In genomic region chr7:5457245-5457735, GRCh38 we compare ENCODE assay signal across 2 cellular contexts.
TF ChIP-seq lines count a peak whose summit lies in the region.

No MANE protein-coding gene starts in this region.

TF ChIP-seq in Ishikawa, 13 proteins besides CTCF, POLR2A, EP300 and RAD21:
- TF ChIP-seq USF1 (IDR thresholded peaks at IDR 0.05) (no peak), TCF12 (IDR thresholded peaks at IDR 0.05; ENCODE audit: low read depth) (no peak), FOXM1 (IDR thresholded peaks at IDR 0.05; ENCODE audit: borderline replicate concordance, low read depth) (no peak), TEAD4 (IDR thresholded peaks at IDR 0.05) (no peak), NFIC (IDR thresholded peaks at IDR 0.05) (no peak), CEBPB (IDR thresholded peaks at IDR 0.05) (no peak), REST (IDR thresholded peaks at IDR 0.05; ENCODE audit: low read depth) (no peak)

TF ChIP-seq in K562, 482 proteins besides CTCF, POLR2A, EP300 and RAD21 (continues in another document):
- TF ChIP-seq ZSCAN29 (IDR thresholded peaks at IDR 0.05), result no peak
- TF ChIP-seq PTBP1 (IDR thresholded peaks at IDR 0.05; ENCODE audit: low read depth, low read length), result 0 out of 2 replicates have a peak, but pooled peaks have one; percentile 72
- TF ChIP-seq CREM (IDR thresholded peaks at IDR 0.05; ENCODE audit: low read depth), result no peak
- no peak for TF ChIP-seq GATAD2B (IDR thresholded peaks at IDR 0.05; ENCODE audit: borderline replicate concordance)
- no peak for TF ChIP-seq CLOCK (CRISPR knock-in tag; IDR thresholded peaks at IDR 0.05; ENCODE audit: borderline replicate concordance)
- no peak for TF ChIP-seq ZNF140 (CRISPR knock-in tag; IDR thresholded peaks at IDR 0.05)
- no peak for TF ChIP-seq HMBOX1 (IDR thresholded peaks at IDR 0.05)
- no peak for TF ChIP-seq TSHZ1 (CRISPR knock-in tag; IDR thresholded peaks at IDR 0.05)
- TF ChIP-seq RBM39 (optimal IDR thresholded peaks at IDR 0.05; ENCODE audit: low read depth, low read length), result no peak
- no peak for TF ChIP-seq MXI1 (IDR thresholded peaks at IDR 0.05; ENCODE audit: low read depth, low read length)
- TF ChIP-seq MYC (IDR thresholded peaks at IDR 0.05; ENCODE audit: low read depth, low read length), result no peak
- peak; percentile 33; the same call in 1 of the 2 replicates for TF ChIP-seq MYC (CRISPR knock-in tag; IDR thresholded peaks at IDR 0.05; ENCODE audit: borderline replicate concordance, low read depth)
- no peak for TF ChIP-seq CCAR2 (IDR thresholded peaks at IDR 0.05; ENCODE audit: low read depth, low read length)
- TF ChIP-seq ZZZ3 (IDR thresholded peaks at IDR 0.05), result no peak
- TF ChIP-seq CREB3L1 (IDR thresholded peaks at IDR 0.05; ENCODE audit: borderline replicate concordance, low read depth), result no peak
- TF ChIP-seq POLR2AphosphoS5 (IDR thresholded peaks at IDR 0.05; ENCODE audit: control insufficient read depth, insufficient read depth, low read depth, low read length), result no peak
- TF ChIP-seq ZNF224 (CRISPR knock-in tag; IDR thresholded peaks at IDR 0.05), result no peak
- peak in 1 of 2 experiments; percentile 30; a peak in 2 of 3 replicates for TF ChIP-seq CBX3 (IDR thresholded peaks at IDR 0.05; ENCODE audit: borderline replicate concordance in 1 of 2, low read length in 2 of 2)
- TF ChIP-seq PTTG1 (tag; IDR thresholded peaks at IDR 0.05; ENCODE audit: low read depth), result no peak
- no peak for TF ChIP-seq CREB5 (CRISPR knock-in tag; IDR thresholded peaks at IDR 0.05)
- TF ChIP-seq ZNF121 (CRISPR knock-in tag; conservative IDR thresholded peaks at IDR 0.05), result no peak
- no peak for TF ChIP-seq FUS (optimal IDR thresholded peaks at IDR 0.05; ENCODE audit: low read depth, low read length)
- TF ChIP-seq ZNF695 (CRISPR knock-in tag; IDR thresholded peaks at IDR 0.05), result no peak
- TF ChIP-seq ZNF354B (CRISPR knock-in tag; IDR thresholded peaks at IDR 0.05), result no peak
- peak; percentile 74 for TF ChIP-seq SMARCA5 (IDR thresholded peaks at IDR 0.05)
- peak; percentile 2 for TF ChIP-seq TAF1 (IDR thresholded peaks at IDR 0.05; ENCODE audit: control insufficient read depth, extremely low read depth, insufficient read depth, low read length, severe bottlenecking)
- no peak for TF ChIP-seq ZNF23 (CRISPR knock-in tag; IDR thresholded peaks at IDR 0.05)
- no peak for TF ChIP-seq GATAD2A (IDR thresholded peaks at IDR 0.05)
- no peak for TF ChIP-seq ZNF551 (CRISPR knock-in tag; IDR thresholded peaks at IDR 0.05)
- no peak for TF ChIP-seq ZNF444 (CRISPR knock-in tag; IDR thresholded peaks at IDR 0.05)
- no peak for TF ChIP-seq YBX1 (IDR thresholded peaks at IDR 0.05)
- no peak for TF ChIP-seq RNF2 (IDR thresholded peaks at IDR 0.05)
- TF ChIP-seq RB1 (IDR thresholded peaks at IDR 0.05; ENCODE audit: low read depth), result no peak
- no peak for TF ChIP-seq ZFX (CRISPR knock-in tag; IDR thresholded peaks at IDR 0.05)
- TF ChIP-seq ARID1B (IDR thresholded peaks at IDR 0.05), result no peak
- no peak for TF ChIP-seq ZNF24 (IDR thresholded peaks at IDR 0.05)
- TF ChIP-seq ZNF175 (CRISPR knock-in tag; IDR thresholded peaks at IDR 0.05; ENCODE audit: low read depth), result no peak
- TF ChIP-seq POLR2AphosphoS2 (IDR thresholded peaks at IDR 0.05; ENCODE audit: low read length), result no peak
- no peak for TF ChIP-seq NFRKB (IDR thresholded peaks at IDR 0.05; ENCODE audit: low read depth)
- no peak for TF ChIP-seq ZFP36 (IDR thresholded peaks at IDR 0.05; ENCODE audit: low read depth, low read length, partially characterized antibody)
- TF ChIP-seq CEBPB (tag; IDR thresholded peaks at IDR 0.05), result peak; percentile 20; the same call in 1 of the 2 replicates
- TF ChIP-seq KLF13 (tag; IDR thresholded peaks at IDR 0.05; ENCODE audit: borderline replicate concordance, low read depth), result no peak
- TF ChIP-seq TCF15 (CRISPR knock-in tag; IDR thresholded peaks at IDR 0.05), result no peak
- peak; percentile 46; the same call in 1 of the 2 replicates for TF ChIP-seq ZNF197 (CRISPR knock-in tag; IDR thresholded peaks at IDR 0.05; ENCODE audit: low read depth)
- TF ChIP-seq ZNF384 (IDR thresholded peaks at IDR 0.05; ENCODE audit: low read depth, low read length), result no peak
- TF ChIP-seq CEBPZ (IDR thresholded peaks at IDR 0.05; ENCODE audit: borderline replicate concordance, low read depth, low read length), result no peak
- TF ChIP-seq ELF4 (CRISPR knock-in tag; IDR thresholded peaks at IDR 0.05), result no peak
- TF ChIP-seq ZNF408 (CRISPR knock-in tag; IDR thresholded peaks at IDR 0.05; ENCODE audit: low read depth), result no peak
- no peak for TF ChIP-seq CBFA2T2 (conservative IDR thresholded peaks at IDR 0.05)
- no peak for TF ChIP-seq GTF3C2 (IDR thresholded peaks at IDR 0.05; ENCODE audit: borderline replicate concordance, extremely low read depth, insufficient read length)
- TF ChIP-seq BMI1 (IDR thresholded peaks at IDR 0.05; ENCODE audit: low read length), result no peak
- TF ChIP-seq MCM3 (IDR thresholded peaks at IDR 0.05), result no peak
- no peak for TF ChIP-seq TARDBP (IDR thresholded peaks at IDR 0.05)
